8 cellular contexts compared by ENCODE assay signal in genomic region chr20:330233-331149, GRCh38. TPM values are rescaled to one million over a fixed set of nuclear protein-coding genes. Genes with fewer than 3 reads are reported as not detected.
DNase-seq lines count a peak whose midpoint lies in the region; ATAC-seq, FAIRE-seq and TF ChIP-seq lines count a peak whose summit lies in the region.

No MANE protein-coding gene starts in this region.

- DNase-seq in GDM1 (lab: John Stamatoyannopoulos, UW) (peak; percentile 72), HuH-7.5 (ENCODE audit: low spot score) (peak; percentile 60), esophagus squamous epithelium (lab: John Stamatoyannopoulos, UW) (no peak), nephron progenitor cell (peak; percentile 58), urothelium cell line (ENCODE audit: low spot score) (peak; percentile 67)
- DNase-seq in activated T-cell treated with anti-CD3 and anti-CD28 coated beads, Interleukin-2, amount 50 U/mL, for 1 hour, result peak; percentile 59

- H3K9ac ChIP-seq in OCI-LY1 (ENCODE audit: low read length), result no peak overlapping the region

- H2AFZ ChIP-seq in OCI-LY1 (ENCODE audit: low read length), result no peak overlapping the region

- no peak for TF ChIP-seq POLR2A in esophagus squamous epithelium (IDR thresholded peaks at IDR 0.05)

- peak overlapping the region; percentile 98 for H3K27ac Mint-ChIP-seq in nephron progenitor cell

- H3K4me2 ChIP-seq in OCI-LY1 (ENCODE audit: low read length), result no peak overlapping the region

- no peaks in the 10 kb centered on the region for H3K27me3 ChIP-seq in OCI-LY1 (ENCODE audit: insufficient read depth, low read length)
- peaks cover 0 to 6% (median 0%) of the 10 kb centered on the region in 4 donors for H3K27me3 ChIP-seq in esophagus squamous epithelium

- no peak for ATAC-seq in HG03097 (IDR thresholded peaks at IDR 0.05; ENCODE audit: low FRiP score, unreplicated experiment)

- no peaks in the 10 kb centered on the region for H3K79me2 ChIP-seq in OCI-LY1 (ENCODE audit: insufficient read depth, low read length)

- intact Hi-C loops in esophagus squamous epithelium (cut with DNase I), result no loop called here

- H3K9me3 ChIP-seq in OCI-LY1 (ENCODE audit: low read length) (no peaks in the 10 kb centered on the region), esophagus squamous epithelium (no peaks in the 10 kb centered on the region)

- H3K4me1 Mint-ChIP-seq in nephron progenitor cell, result peaks cover 40% of the 10 kb centered on the region

- peaks cover 29% of the 10 kb centered on the region for H3K4me1 ChIP-seq in OCI-LY1 (ENCODE audit: insufficient read depth, low read length, severe bottlenecking)
- peaks cover 26 to 53% (median 35%) of the 10 kb centered on the region in 3 donors for H3K4me1 ChIP-seq in esophagus squamous epithelium

- H4K20me1 ChIP-seq in OCI-LY1 (ENCODE audit: insufficient read depth, low read length), result no peaks in the 10 kb centered on the region

- H3K36me3 Mint-ChIP-seq in nephron progenitor cell (ENCODE audit: low read depth), result peaks cover 43% of the 10 kb centered on the region

- TF ChIP-seq CTCF in OCI-LY1 (IDR thresholded peaks at IDR 0.05; ENCODE audit: low read length), result peak; percentile 85
- TF ChIP-seq CTCF in esophagus squamous epithelium (IDR thresholded peaks at IDR 0.05), result peak; percentile 58 to 84 (median 74)
- TF ChIP-seq CTCF in nephron progenitor cell (IDR thresholded peaks at IDR 0.05), result peak; percentile 84

- no peaks in the 10 kb centered on the region for H3F3A ChIP-seq in OCI-LY1 (ENCODE audit: insufficient read depth, low read length)

- H3K4me3 ChIP-seq in OCI-LY1 (ENCODE audit: low read depth, low read length, poor library complexity, severe bottlenecking), result no peak overlapping the region
- H3K4me3 ChIP-seq in esophagus squamous epithelium, result no peak overlapping the region

- 35 to 49% methylated on average over 10 to 13 of the region's 16 CpGs for WGBS in esophagus squamous epithelium, 2 donors

- H3K9me2 ChIP-seq in OCI-LY1 (ENCODE audit: low read depth, low read length), result no peaks in the 10 kb centered on the region

- H3K36me3 ChIP-seq in OCI-LY1 (ENCODE audit: insufficient read depth, low read length) (peaks cover 4% of the 10 kb centered on the region; the same call in 1 of the 2 replicates), esophagus squamous epithelium (no peaks in the 10 kb centered on the region)

- FAIRE-seq in urothelium cell line (lab: Jason Lieb, UNC), result no peak

- no peaks in the 10 kb centered on the region for H3K27me3 Mint-ChIP-seq in nephron progenitor cell (ENCODE audit: low read depth, poor library complexity)

- peak overlapping the region; percentile 93 for H3K4me3 Mint-ChIP-seq in nephron progenitor cell

- H3K27ac ChIP-seq in OCI-LY1 (ENCODE audit: low read depth, low read length, poor library complexity, severe bottlenecking) (peak overlapping the region; percentile 9), esophagus squamous epithelium (peak overlapping the region in 1 of 4 donors; percentile 98)

- H3K9me3 Mint-ChIP-seq in nephron progenitor cell, result no peaks in the 10 kb centered on the region

RNA-seq across cellular contexts. Expression of gene SOX12, which starts 5.1 kb away (rescaled TPM):
- 1 to 10 TPM; 2.1 to 3.8 (median 3.3) TPM for total RNA-seq in esophagus squamous epithelium

RNA-seq across cellular contexts. Expression of gene NRSN2, which starts 16.4 kb away (rescaled TPM):
- total RNA-seq in esophagus squamous epithelium, result 10 to 100 TPM in 1 of 4 donors, 1 to 10 TPM in 3; 3.7 to 13.8 (median 7.2) TPM

RNA-seq across cellular contexts. Expression of gene ZCCHC3, which starts 33.1 kb away (rescaled TPM):
- total RNA-seq in esophagus squamous epithelium, result 10 to 100 TPM in 1 of 4 donors, 1 to 10 TPM in 3; 6.8 to 14.1 (median 9.2) TPM

RNA-seq across cellular contexts. Expression of gene C20orf96, which starts 39.9 kb away (rescaled TPM):
- 1 to 10 TPM in 2 of 4 donors, under 1 TPM in 2; 0.19 to 1.1 (median 0.89) TPM for total RNA-seq in esophagus squamous epithelium

RNA-seq across cellular contexts. Expression of gene TRIB3, which starts 50.1 kb away (rescaled TPM):
- total RNA-seq in esophagus squamous epithelium, result 10 to 100 TPM in 3 of 4 donors, 1 to 10 TPM in 1; 6.5 to 22.0 (median 11.9) TPM
